8 cellular contexts compared by ENCODE assay signal in the genomic region with DNA sequence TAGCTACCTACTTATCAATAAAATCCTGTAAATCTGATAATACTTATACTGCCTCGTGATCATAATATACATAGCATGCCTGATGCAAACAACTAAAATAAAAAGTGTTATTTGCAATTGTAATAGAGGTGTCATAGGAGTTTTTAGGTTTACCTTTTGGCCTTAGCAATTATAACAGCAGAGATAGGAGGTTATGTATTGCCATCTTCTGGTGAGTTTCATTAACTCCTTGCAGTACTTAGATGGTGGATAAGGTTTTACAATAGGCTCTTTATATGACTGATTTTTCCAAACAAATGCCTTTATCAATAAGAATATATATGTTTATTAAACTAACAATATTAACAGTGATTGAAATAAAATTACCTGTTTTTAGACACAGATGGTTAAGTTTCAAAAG. TPM values are rescaled to one million over a fixed set of nuclear protein-coding genes. Genes with fewer than 3 reads are reported as not detected.
DNase-seq lines count a peak whose midpoint lies in the region; ATAC-seq and TF ChIP-seq lines count a peak whose summit lies in the region.

No MANE protein-coding gene starts in this region.

- H2BK12ac ChIP-seq in neuronal stem cell (ENCODE audit: low read length), result no peak overlapping the region

- H3K79me2 ChIP-seq in OCI-LY3 (ENCODE audit: low read length), result no peaks in the 10 kb centered on the region

- DNase-seq in GM13976 (ENCODE audit: low spot score), result peak; percentile 16
- DNase-seq in fibroblast of peridontal ligament (ENCODE audit: extremely low read depth), result peak; percentile 72
- DNase-seq in neuronal stem cell (ENCODE audit: low spot score), result no peak
- no peak for DNase-seq in mesenteric fat pad (ENCODE audit: low spot score)

- H2BK5ac ChIP-seq in neuronal stem cell (ENCODE audit: low read length), result no peak overlapping the region

- no peaks in the 10 kb centered on the region for H3K36me3 ChIP-seq in OCI-LY3 (replicated peaks; ENCODE audit: low read depth, low read length)
- no peaks in the 10 kb centered on the region for H3K36me3 ChIP-seq in neuronal stem cell (replicated peaks in 1 of 2; ENCODE audit: control insufficient read depth in 2 of 2, insufficient read depth in 2 of 2, low read length in 2 of 2)

- H3K23ac ChIP-seq in neuronal stem cell (ENCODE audit: low read depth, low read length, poor library complexity), result no peak overlapping the region

- no peak overlapping the region for H3K4me3 ChIP-seq in OCI-LY3 (ENCODE audit: low read length)
- no peak overlapping the region for H3K4me3 ChIP-seq in neuronal stem cell (ENCODE audit: low read length in 2 of 2)

- H3K4me2 ChIP-seq in OCI-LY3 (ENCODE audit: low read length) (no peak overlapping the region), neuronal stem cell (ENCODE audit: insufficient read depth, low read length, poor library complexity, severe bottlenecking) (no peak overlapping the region)

- H3K27me3 ChIP-seq in OCI-LY3 (ENCODE audit: low read depth, low read length), result no peaks in the 10 kb centered on the region
- no peaks in the 10 kb centered on the region for H3K27me3 ChIP-seq in neuronal stem cell (ENCODE audit: control insufficient read depth in 3 of 3, insufficient read depth in 3 of 3, low read depth in 1 of 3, low read length in 3 of 3)

- no peak overlapping the region for H2AK5ac ChIP-seq in neuronal stem cell (ENCODE audit: low read depth, low read length)

- H3K9ac ChIP-seq in OCI-LY3 (ENCODE audit: low read length) (no peak overlapping the region), neuronal stem cell (ENCODE audit: low read depth, low read length, poor library complexity) (no peak overlapping the region)

- H2AFZ ChIP-seq in OCI-LY3 (ENCODE audit: low read depth, low read length), result no peak overlapping the region
- H2AFZ ChIP-seq in neuronal stem cell (ENCODE audit: low read length), result no peak overlapping the region

- no peak overlapping the region for H3K18ac ChIP-seq in neuronal stem cell (ENCODE audit: low read length)

- H3K27ac ChIP-seq in 22Rv1 (no peak overlapping the region), OCI-LY3 (ENCODE audit: low read length) (no peak overlapping the region), neuronal stem cell (replicated peaks; ENCODE audit: low read length) (no peak overlapping the region)

- no peak overlapping the region for H3K4ac ChIP-seq in neuronal stem cell (ENCODE audit: low read length)

- no peaks in the 10 kb centered on the region for H4K20me1 ChIP-seq in OCI-LY3 (ENCODE audit: insufficient read depth, low read length)

- no peaks in the 10 kb centered on the region for H3K79me1 ChIP-seq in neuronal stem cell (ENCODE audit: low read depth, low read length)

- H2BK15ac ChIP-seq in neuronal stem cell (ENCODE audit: low read length), result no peak overlapping the region

- H3K9me3 ChIP-seq in OCI-LY3 (ENCODE audit: insufficient read depth, low read length), result no peaks in the 10 kb centered on the region
- H3K9me3 ChIP-seq in neuronal stem cell (replicated peaks in 1 of 2; ENCODE audit: control insufficient read depth in 2 of 2, insufficient read depth in 1 of 2, low read depth in 1 of 2, low read length in 2 of 2), result no peaks in the 10 kb centered on the region

- H3K4me1 ChIP-seq in OCI-LY3 (ENCODE audit: low read length), result no peaks in the 10 kb centered on the region
- H3K4me1 ChIP-seq in neuronal stem cell (ENCODE audit: control insufficient read depth in 2 of 2, insufficient read depth in 1 of 2, low read depth in 1 of 2, low read length in 2 of 2), result no peaks in the 10 kb centered on the region

- H4K8ac ChIP-seq in neuronal stem cell (ENCODE audit: low read depth, low read length), result no peak overlapping the region

- no peak overlapping the region for H4K91ac ChIP-seq in neuronal stem cell (ENCODE audit: low read depth, low read length, poor library complexity)

- WGBS in neuronal stem cell (ENCODE audit: extremely low coverage in 2 of 2, insufficient read length in 2 of 2, insufficient replicate concordance in 1 of 2), 2 donors, result no CpG with 5 or more reads among the region's 1 CpG

- in situ Hi-C loops in GM13976 (cut with MboI; ENCODE audit: low sequenced_read_pairs, unreplicated experiment), result no loop called here

- H3K14ac ChIP-seq in neuronal stem cell (ENCODE audit: low read length), result no peak overlapping the region

- ATAC-seq in HG02870 (IDR thresholded peaks at IDR 0.05; ENCODE audit: unreplicated experiment), result no peak
- ATAC-seq in HG02798 (IDR thresholded peaks at IDR 0.05; ENCODE audit: poor library complexity, unreplicated experiment), result no peak

- no peak overlapping the region for H2BK120ac ChIP-seq in neuronal stem cell (ENCODE audit: low read depth, low read length)

- peak; percentile 43 for TF ChIP-seq CTCF in 22Rv1 (IDR thresholded peaks at IDR 0.05)
- no peak for TF ChIP-seq CTCF in GM13976 (IDR thresholded peaks at IDR 0.05; ENCODE audit: borderline replicate concordance, control extremely low read depth, extremely low read depth, insufficient read depth, missing control alignments)
- peak; percentile 41 for TF ChIP-seq CTCF in OCI-LY3 (IDR thresholded peaks at IDR 0.05; ENCODE audit: low read depth, low read length)

RNA-seq across cellular contexts. Expression of a gene that starts 27.8 kb away (rescaled TPM):
- 0.01 TPM for polyA plus RNA-seq in neuronal stem cell (2013, experiment 1 of 2)
- not detected for polyA plus RNA-seq in neuronal stem cell (2013, experiment 2 of 2)
- total RNA-seq in mesenteric fat pad, result 19.7 TPM

RNA-seq across cellular contexts. Expression of a gene that starts 32.7 kb away (rescaled TPM):
- 3.5 TPM for polyA plus RNA-seq in neuronal stem cell (2013, experiment 1 of 2)
- polyA plus RNA-seq in neuronal stem cell (2013, experiment 2 of 2), result 3.2 TPM
- 84.2 TPM for total RNA-seq in mesenteric fat pad

Comparison
In these comparisons a context has a peak if more than half of its experiments do, and no peak if none do; other contexts are left out.
1. DNase-seq: peak in GM13976 (single experiment) and fibroblast of peridontal ligament (single experiment); none in neuronal stem cell (single experiment) and mesenteric fat pad (single experiment).